8 cellular contexts compared by ENCODE assay signal in genomic region chr19:15200575-15201364, GRCh38. TPM values are rescaled to one million over a fixed set of nuclear protein-coding genes. Genes with fewer than 3 reads are reported as not detected.
A peak's percentile ranks its signal among the peaks of the same experiment; 100 is the strongest.
DNase-seq lines count a peak whose midpoint lies in the region; ATAC-seq and TF ChIP-seq lines count a peak whose summit lies in the region.

NOTCH3 (minus strand) TSS chr19:15200995; CDS start chr19:15200905, 90 bp downstream.

- H4K5ac ChIP-seq in IMR-90 (ENCODE audit: low read depth, low read length): peak within 1 kb of the TSS; percentile 65; the same call in 1 of the 2 replicates

- peaks cover 7% of the 10 kb centered on the region for H3K9me1 ChIP-seq in IMR-90 (ENCODE audit: insufficient read depth, low read length)

- H3K27ac ChIP-seq in 22Rv1: peak within 1 kb of the TSS; percentile 63
- H3K27ac ChIP-seq in IMR-90 (ENCODE audit: insufficient read depth, low read length): peak within 1 kb of the TSS; percentile 30; the same call in 1 of the 2 replicates

- H3K27ac Mint-ChIP-seq in effector memory CD8-positive, alpha-beta T cell: no peak within 1 kb of the TSS

- peak within 1 kb of the TSS; percentile 88 for H3K9ac ChIP-seq in IMR-90 (ENCODE audit: low read depth, low read length)

- intact Hi-C loops in IMR-90 (cut with micrococcal nuclease): no loop called here

- H3K9me3 Mint-ChIP-seq in effector memory CD8-positive, alpha-beta T cell: no peaks in the 10 kb centered on the region

- no peak within 1 kb of the TSS for H3K56ac ChIP-seq in IMR-90 (ENCODE audit: extremely low read depth, insufficient read depth, low read length)

- TF ChIP-seq CTCF in 22Rv1 (IDR thresholded peaks at IDR 0.05): no peak
- TF ChIP-seq CTCF in IMR-90 (conservative IDR thresholded peaks at IDR 0.05; ENCODE audit: low read depth, low read length): no peak
- no peak for TF ChIP-seq CTCF in GM13976 (IDR thresholded peaks at IDR 0.05; ENCODE audit: borderline replicate concordance, control extremely low read depth, extremely low read depth, insufficient read depth, missing control alignments)

- peak within 1 kb of the TSS; percentile 25 to 93; a peak in 3 of 4 replicates for H4K8ac ChIP-seq in IMR-90 (ENCODE audit: low read depth in 2 of 2, low read length in 2 of 2)

- H3K27me3 ChIP-seq in IMR-90 (ENCODE audit: control insufficient read depth, insufficient read depth, low read length): no peaks in the 10 kb centered on the region

- H3K4me3 Mint-ChIP-seq in effector memory CD8-positive, alpha-beta T cell: peak within 1 kb of the TSS; percentile 44 to 72

- no peak within 1 kb of the TSS for H2BK5ac ChIP-seq in IMR-90 (ENCODE audit: low read depth, low read length, poor library complexity, severe bottlenecking)

- POLR2A ChIA-PET in IMR-90 (lab: Charles Lee; ENCODE audit: unreplicated experiment): no interaction called here

- dilution Hi-C loops in IMR-90 (cut with HindIII; ENCODE audit: low sequenced_read_pairs, unreplicated experiment): no loop called here

- peak within 1 kb of the TSS; percentile 69 for H2AK5ac ChIP-seq in IMR-90 (ENCODE audit: low read depth, low read length)

- peaks cover 0 to 10% of the 10 kb centered on the region in 2 donors for H3K4me1 Mint-ChIP-seq in effector memory CD8-positive, alpha-beta T cell (ENCODE audit: low read depth in 2 of 2)

- peaks cover 5% of the 10 kb centered on the region for H3K36me3 ChIP-seq in IMR-90 (ENCODE audit: control insufficient read depth, insufficient read depth, low read length)

- no peak within 1 kb of the TSS for H2BK20ac ChIP-seq in IMR-90 (ENCODE audit: low read depth, low read length)

- H3K36me3 Mint-ChIP-seq in effector memory CD8-positive, alpha-beta T cell (ENCODE audit: insufficient read depth): no peaks in the 10 kb centered on the region

- peak within 1 kb of the TSS; percentile 37; the same call in 1 of the 2 replicates for H3K18ac ChIP-seq in IMR-90 (ENCODE audit: low read depth, low read length)

- peak within 1 kb of the TSS; percentile 95 for H3K4me3 ChIP-seq in IMR-90 (ENCODE audit: insufficient read depth, low read depth, low read length)

- peak within 1 kb of the TSS; percentile 97 for H3K14ac ChIP-seq in IMR-90 (replicated peaks; ENCODE audit: low read depth, low read length)

- CTCF ChIA-PET in IMR-90 (lab: Yijun Ruan, JAX): no interaction called here

- H2AFZ ChIP-seq in IMR-90 (replicated peaks; ENCODE audit: low read length, poor library complexity): peak within 1 kb of the TSS; percentile 92

- H3K79me1 ChIP-seq in IMR-90 (ENCODE audit: low read depth in 1 of 2, low read length in 2 of 2): peaks cover 8 to 35% of the 10 kb centered on the region in 2 experiments

- peak within 1 kb of the TSS; percentile 84 for H3K4ac ChIP-seq in IMR-90 (ENCODE audit: low read depth, low read length)

- H3K4me2 ChIP-seq in IMR-90 (ENCODE audit: low read depth, low read length): peak within 1 kb of the TSS; percentile 94

- TF ChIP-seq POLR2A in IMR-90 (IDR thresholded peaks at IDR 0.05; ENCODE audit: low read depth, low read length): no peak

- ATAC-seq in IMR-90 (ENCODE audit: low read depth): peak; percentile 89
- ATAC-seq in effector memory CD8-positive, alpha-beta T cell (replicated peaks): no peak

- no peak for TF ChIP-seq RAD21 in IMR-90 (IDR thresholded peaks at IDR 0.05; ENCODE audit: low read length)

- peak within 1 kb of the TSS; percentile 99 for H3K23ac ChIP-seq in IMR-90 (ENCODE audit: low read depth, low read length)

- peak within 1 kb of the TSS; percentile 2; the same call in 1 of the 3 replicates for H2BK15ac ChIP-seq in IMR-90 (ENCODE audit: low read depth, low read length)

- H4K20me1 ChIP-seq in IMR-90 (ENCODE audit: insufficient read depth, low read length): peaks cover 8% of the 10 kb centered on the region

- no TSS peak for BruUV-seq in IMR-90 (replicated peaks; lab: Mats Ljungman, UMichigan)

- H2BK120ac ChIP-seq in IMR-90 (ENCODE audit: low read depth, low read length): peak within 1 kb of the TSS; percentile 34; the same call in 1 of the 2 replicates

- peaks cover 13% of the 10 kb centered on the region for H3K4me1 ChIP-seq in IMR-90 (ENCODE audit: control insufficient read depth, insufficient read depth, low read length)

- peak within 1 kb of the TSS; percentile 62 for H4K91ac ChIP-seq in IMR-90 (ENCODE audit: insufficient read depth, low read depth, low read length)

- no peaks in the 10 kb centered on the region for H3K9me3 ChIP-seq in IMR-90 (ENCODE audit: control insufficient read depth, insufficient read depth, low read length)

- no peak for DNase-seq in IMR-90
- no peak for DNase-seq in effector memory CD8-positive, alpha-beta T cell
- no peak for DNase-seq in mucosa of gallbladder (ENCODE audit: low spot score)
- no peak for DNase-seq in GM13976 (ENCODE audit: low spot score)
- DNase-seq in ACHN: no peak
- no peak for DNase-seq in DMS79 (lab: John Stamatoyannopoulos, UW)
- DNase-seq in Ammon's horn (ENCODE audit: low spot score): no peak

- in situ Hi-C loops in IMR-90 (cut with MboI; ENCODE audit: low sequenced_read_pairs) (no loop called here), GM13976 (cut with MboI; ENCODE audit: low sequenced_read_pairs, unreplicated experiment) (no loop called here), ACHN (cut with HindIII; ENCODE audit: low pct_ligation_motif_present, low pct_unique_long_range_greater_than_20kb, low sequenced_read_pairs) (no loop called here)

- peaks cover 53 to 88% of the 10 kb centered on the region in 2 donors for H3K27me3 Mint-ChIP-seq in effector memory CD8-positive, alpha-beta T cell

- 0% methylated on average over 12 of the region's 74 CpGs; no CpG with 5 or more reads in 1 of the 2 experiments for WGBS in IMR-90 (ENCODE audit: extremely low coverage in 2 of 2, insufficient read length in 1 of 2), 2 experiments

- H2AK9ac ChIP-seq in IMR-90 (replicated peaks; ENCODE audit: low read depth, low read length, poor library complexity): peak within 1 kb of the TSS; percentile 95

TF ChIP-seq in IMR-90, 13 proteins besides CTCF, POLR2A, EP300 and RAD21:
- TF ChIP-seq MAZ (IDR thresholded peaks at IDR 0.05; ENCODE audit: borderline replicate concordance, low read depth, low read length) (no peak; the same call in 1 of the 2 replicates), RFX5 (IDR thresholded peaks at IDR 0.05; ENCODE audit: low read depth, low read length) (no peak), SMC3 (IDR thresholded peaks at IDR 0.05; ENCODE audit: low read depth, low read length) (no peak), USF2 (IDR thresholded peaks at IDR 0.05; ENCODE audit: low read depth, low read length) (no peak), CEBPB (IDR thresholded peaks at IDR 0.05; ENCODE audit: low read depth, low read length) (no peak), CHD1 (IDR thresholded peaks at IDR 0.05; ENCODE audit: low read depth, low read length) (no peak; the same call in 1 of the 2 replicates), ELK1 (IDR thresholded peaks at IDR 0.05; ENCODE audit: borderline replicate concordance, low read depth, low read length) (no peak), MAFK (IDR thresholded peaks at IDR 0.05; ENCODE audit: low read depth, low read length) (no peak), RCOR1 (IDR thresholded peaks at IDR 0.05; ENCODE audit: insufficient replicate concordance, low read length) (no peak), FOS (IDR thresholded peaks at IDR 0.05; ENCODE audit: low read depth, low read length) (no peak), NFE2L2 (IDR thresholded peaks at IDR 0.05; ENCODE audit: low read depth, low read length) (no peak), BHLHE40 (IDR thresholded peaks at IDR 0.05; ENCODE audit: low read depth, low read length) (no peak), MXI1 (IDR thresholded peaks at IDR 0.05; ENCODE audit: borderline replicate concordance, low read depth, low read length) (no peak)

RNA-seq across cellular contexts. Expression of gene NOTCH3, which starts in this region (rescaled TPM):
- total RNA-seq in IMR-90 (2012; rRNA removed): 5.9 and 7.2 TPM in 2 replicates
- 25.1 and 29.6 TPM in 2 replicates for polyA plus RNA-seq in IMR-90 (2012; rRNA removed)
- 17.9 and 34.4 TPM in 2 replicates for polyA plus RNA-seq in IMR-90 (2012; cell fraction: cytosol; rRNA removed)
- polyA plus RNA-seq in IMR-90 (2012; cell fraction: nucleus; rRNA removed; ENCODE audit: low replicate concordance): 19.2 and 47.3 TPM in 2 replicates
- 32.4 TPM for total RNA-seq in mucosa of gallbladder
